8 cellular contexts compared by ENCODE assay signal in the genomic region with DNA sequence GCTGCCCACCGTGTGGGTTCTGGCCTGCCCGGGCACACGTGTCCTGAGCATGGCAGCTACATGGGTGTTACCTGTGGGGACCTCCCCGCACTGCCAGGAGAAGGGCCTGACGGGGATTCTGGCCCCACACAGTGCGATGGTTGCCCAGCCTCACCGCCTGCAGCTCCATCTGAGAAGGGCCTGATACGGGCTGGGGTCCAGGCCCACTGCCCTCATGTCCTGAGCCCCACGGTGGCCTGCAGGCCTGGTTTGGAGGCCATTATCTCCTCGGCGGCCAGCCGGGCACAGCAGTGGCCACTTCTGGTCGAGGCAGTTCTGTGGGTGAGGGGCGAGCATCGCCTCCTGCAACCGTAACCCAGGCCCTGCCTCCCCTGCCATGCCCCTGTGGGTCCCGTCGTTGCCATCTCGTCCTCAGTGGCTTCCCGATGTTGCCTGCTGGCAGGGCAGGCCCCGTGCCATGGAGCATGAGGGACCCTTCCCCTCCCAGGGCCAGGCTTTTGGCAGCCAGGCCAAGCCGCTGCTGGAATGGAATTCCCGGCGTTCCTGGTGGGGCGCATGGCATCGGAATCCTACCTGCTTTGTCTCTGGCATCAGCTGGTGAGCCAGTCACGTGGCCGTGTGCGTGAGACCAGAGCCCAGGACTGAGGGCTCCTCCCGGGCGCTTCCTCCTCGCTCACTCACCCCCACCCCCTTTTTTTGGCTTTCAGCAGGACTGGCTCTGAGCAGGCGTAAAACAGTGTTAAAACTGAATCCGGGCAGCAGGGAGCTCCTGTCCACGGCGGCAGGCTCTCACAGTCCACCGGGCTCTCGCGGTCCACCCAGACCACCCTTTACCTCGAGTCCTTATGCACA.
DNase-seq lines count a peak whose midpoint lies in the region; ATAC-seq and TF ChIP-seq lines count a peak whose summit lies in the region.

No MANE protein-coding gene starts in this region.

- H3K4me3 ChIP-seq in esophagus squamous epithelium (peak overlapping the region; percentile 63 to 96 (median 80)), parathyroid adenoma (ENCODE audit: low read depth, low read length) (no peak overlapping the region)
- H3K4me3 ChIP-seq in CD4-positive, alpha-beta memory T cell (ENCODE audit: low read length in 2 of 2) = no peak overlapping the region

- CTCF ChIA-PET in CD4-positive, alpha-beta memory T cell (lab: Charles Lee; ENCODE audit: partially characterized antibody) = no interaction called here

- H2AFZ ChIP-seq in parathyroid adenoma = no peak overlapping the region

- H3K27ac Mint-ChIP-seq in CD4-positive, alpha-beta memory T cell = peak overlapping the region in 1 of 7 donors; percentile 60

- DNase-seq in DMS 273 treated with DMSO at 0.1 percent for 48 hours (lab: John Stamatoyannopoulos, UW) = peak; percentile 56
- peak; percentile 36 for DNase-seq in NCI-H524 treated with DMSO at 0.1 percent for 48 hours (lab: John Stamatoyannopoulos, UW)
- no peak for DNase-seq in esophagus squamous epithelium (lab: John Stamatoyannopoulos, UW)
- DNase-seq in A172 (ENCODE audit: low spot score) = no peak
- DNase-seq in CD4-positive, alpha-beta memory T cell = no peak

- H3K4me3 Mint-ChIP-seq in CD4-positive, alpha-beta memory T cell = no peak overlapping the region

- WGBS in esophagus squamous epithelium, 2 donors = 25% methylated on average over 23 of the region's 40 CpGs; no CpG with 5 or more reads in 1 of the 2 donors

- no peak overlapping the region for H3K9ac ChIP-seq in parathyroid adenoma

- H3K36me3 ChIP-seq in esophagus squamous epithelium = peaks cover 0 to 2% (median 0%) of the 10 kb centered on the region in 3 donors
- H3K36me3 ChIP-seq in parathyroid adenoma (ENCODE audit: control insufficient read depth, insufficient read depth, low read length) = no peaks in the 10 kb centered on the region
- no peaks in the 10 kb centered on the region for H3K36me3 ChIP-seq in CD4-positive, alpha-beta memory T cell (ENCODE audit: insufficient read depth, low read length)

- peak overlapping the region; percentile 14 for H3K4me2 ChIP-seq in parathyroid adenoma (ENCODE audit: low read length)

- intact Hi-C loops in esophagus squamous epithelium (cut with DNase I) = no loop called here
- intact Hi-C loops in CD4-positive, alpha-beta memory T cell (cut with micrococcal nuclease) = no loop called here

- peaks cover 3% of the 10 kb centered on the region in 2 donors for H3K36me3 Mint-ChIP-seq in CD4-positive, alpha-beta memory T cell

- H3K27me3 ChIP-seq in esophagus squamous epithelium (no peaks in the 10 kb centered on the region), parathyroid adenoma (ENCODE audit: control insufficient read depth, insufficient read depth, low read length) (no peaks in the 10 kb centered on the region)
- H3K27me3 ChIP-seq in CD4-positive, alpha-beta memory T cell (ENCODE audit: insufficient read depth, low read length) = no peaks in the 10 kb centered on the region

- peak in 2 of 4 donors; percentile 20 to 52 for TF ChIP-seq POLR2A in esophagus squamous epithelium (IDR thresholded peaks at IDR 0.05)

- POLR2A ChIA-PET in CD4-positive, alpha-beta memory T cell (lab: Charles Lee; ENCODE audit: partially characterized antibody) = no interaction called here

- no peaks in the 10 kb centered on the region for H3K27me3 Mint-ChIP-seq in CD4-positive, alpha-beta memory T cell

- TF ChIP-seq CTCF in esophagus squamous epithelium (IDR thresholded peaks at IDR 0.05) (no peak), parathyroid adenoma (IDR thresholded peaks at IDR 0.05) (no peak)

- H3K4me1 Mint-ChIP-seq in CD4-positive, alpha-beta memory T cell = peaks cover 2 to 40% (median 26%) of the 10 kb centered on the region in 4 donors

- no peaks in the 10 kb centered on the region for H3K9me3 Mint-ChIP-seq in CD4-positive, alpha-beta memory T cell

- H3K27ac ChIP-seq in esophagus squamous epithelium (peak overlapping the region; percentile 92 to 100 (median 100)), parathyroid adenoma (no peak overlapping the region)
- H3K27ac ChIP-seq in CD4-positive, alpha-beta memory T cell (ENCODE audit: low read depth, low read length) = no peak overlapping the region

- H3K4me1 ChIP-seq in esophagus squamous epithelium (peaks cover 65 to 100% (median 68%) of the 10 kb centered on the region in 3 donors), parathyroid adenoma (no peaks in the 10 kb centered on the region)
- H3K4me1 ChIP-seq in CD4-positive, alpha-beta memory T cell (ENCODE audit: insufficient read depth, low read length) = peaks cover 20% of the 10 kb centered on the region

- peaks cover 41% of the 10 kb centered on the region for H3K79me2 ChIP-seq in parathyroid adenoma

- H3K9me3 ChIP-seq in esophagus squamous epithelium = no peaks in the 10 kb centered on the region
- H3K9me3 ChIP-seq in parathyroid adenoma (ENCODE audit: control insufficient read depth, low read length) = no peaks in the 10 kb centered on the region
- H3K9me3 ChIP-seq in CD4-positive, alpha-beta memory T cell (ENCODE audit: control insufficient read depth in 1 of 2, low read length in 2 of 2) = no peaks in the 10 kb centered on the region

- ATAC-seq in GM19324 (IDR thresholded peaks at IDR 0.05; ENCODE audit: low FRiP score, unreplicated experiment) = no peak
- no peak for ATAC-seq in HG02642 (IDR thresholded peaks at IDR 0.05; ENCODE audit: poor library complexity, unreplicated experiment)

Comparison
In these comparisons a context has a peak if more than half of its experiments do, and no peak if none do; other contexts are left out.
1. DNase-seq: peak in DMS 273 treated with DMSO at 0.1 percent for 48 hours (single experiment) and NCI-H524 treated with DMSO at 0.1 percent for 48 hours (single experiment); none in esophagus squamous epithelium (single experiment), A172 (single experiment) and CD4-positive, alpha-beta memory T cell (0 of 5).
2. H3K27ac ChIP-seq: peak in esophagus squamous epithelium (4 of 4); none in parathyroid adenoma (single experiment) and CD4-positive, alpha-beta memory T cell (single experiment).
3. H3K4me3 ChIP-seq: peak in esophagus squamous epithelium (4 of 4); none in parathyroid adenoma (single experiment) and CD4-positive, alpha-beta memory T cell (0 of 2).